ENCODE assay signal across 8 cellular contexts in the genomic region with DNA sequence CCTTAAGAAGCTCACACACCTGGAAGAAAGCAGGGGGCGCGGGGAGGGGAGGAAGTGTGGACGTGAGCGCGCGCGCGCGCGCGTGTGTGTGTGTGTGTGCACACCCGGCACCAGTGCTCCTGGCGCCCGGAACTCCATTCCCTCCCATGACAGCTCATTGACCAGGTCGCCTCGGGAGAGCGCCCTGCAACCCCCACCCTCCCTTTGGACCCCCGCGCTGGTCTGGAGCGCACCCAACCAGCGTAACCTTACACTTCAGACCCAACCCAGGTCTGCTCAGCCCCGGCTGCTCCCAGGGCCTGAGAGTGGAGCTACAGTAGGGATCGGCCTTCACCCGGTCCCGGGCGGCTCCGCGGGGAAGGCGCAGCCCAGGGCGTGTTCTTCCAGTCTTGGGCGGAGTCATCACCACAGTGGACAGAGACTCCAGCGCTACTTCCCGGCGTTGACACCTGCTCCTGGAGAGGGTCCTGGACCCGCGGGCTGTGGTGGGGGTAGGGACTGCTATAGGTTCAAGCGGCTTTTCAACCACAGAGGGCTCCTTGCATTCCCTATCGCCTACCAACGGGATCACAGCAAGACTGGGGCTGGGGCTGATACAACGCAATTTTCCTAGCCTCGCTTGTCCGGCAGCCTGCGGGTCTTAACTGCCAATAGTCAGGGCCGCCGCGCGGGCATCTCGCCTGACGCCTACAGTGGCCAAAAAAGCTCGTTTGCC. TPM values are rescaled to one million over a fixed set of nuclear protein-coding genes. Genes with fewer than 3 reads are reported as not detected.
DNase-seq lines count a peak whose midpoint lies in the region; ATAC-seq lines count a peak whose summit lies in the region.

No MANE protein-coding gene starts in this region.

- H3K9me3 ChIP-seq in CD8-positive, alpha-beta memory T cell (ENCODE audit: low read length), result no peaks in the 10 kb centered on the region

- H3K36me3 ChIP-seq in CD8-positive, alpha-beta memory T cell (ENCODE audit: insufficient read depth, low read length), result no peaks in the 10 kb centered on the region

- POLR2A ChIA-PET in CD8-positive, alpha-beta memory T cell (lab: Charles Lee), result no interaction called here
- POLR2A ChIA-PET in activated CD4-positive, alpha-beta memory T cell treated with anti-CD3 and anti-CD28 coated beads for 36 hours (lab: Charles Lee), result no interaction called here

- DNase-seq in CD8-positive, alpha-beta memory T cell, result no peak
- peak; percentile 21 for DNase-seq in HT-29 (ENCODE audit: low spot score)
- DNase-seq in activated CD4-positive, alpha-beta memory T cell treated with anti-CD3 and anti-CD28 coated beads for 36 hours, result no peak
- peak; percentile 65 for DNase-seq in Right ventricle myocardium superior
- peak; percentile 87 for DNase-seq in posterior vena cava (ENCODE audit: low spot score)
- no peak for DNase-seq in GOT3 (lab: John Stamatoyannopoulos, UW)
- DNase-seq in kidney glomerular epithelial cell (lab: John Stamatoyannopoulos, UW), result no peak

- no peaks in the 10 kb centered on the region for H3K9me3 Mint-ChIP-seq in CD8-positive, alpha-beta memory T cell
- no peaks in the 10 kb centered on the region for H3K9me3 Mint-ChIP-seq in activated CD4-positive, alpha-beta memory T cell treated with anti-CD3 and anti-CD28 coated beads for 36 hours

- intact Hi-C loops in activated CD4-positive, alpha-beta memory T cell treated with anti-CD3 and anti-CD28 coated beads for 36 hours (cut with micrococcal nuclease), result loop anchor here (5.0 to 10.0 kb wide), 3 partner anchors 167 to 446 kb away; a partner anchor contains a TSS
- intact Hi-C loops in Right ventricle myocardium superior (cut with DNase I) (loop anchor here (5.0 kb wide), 3 partner anchors 38 to 218 kb away; no protein-coding TSS in a partner anchor), posterior vena cava (cut with DNase I) (loop anchor here (5.0 to 10.0 kb wide), 2 partner anchors 162 to 586 kb away; no protein-coding TSS in a partner anchor)

- H3K4me3 ChIP-seq in CD8-positive, alpha-beta memory T cell (ENCODE audit: low read length), result peak overlapping the region; percentile 12

- ATAC-seq in Right ventricle myocardium superior (ENCODE audit: poor library complexity) (peak; percentile 63), HG03565 (IDR thresholded peaks at IDR 0.05; ENCODE audit: unreplicated experiment) (no peak)

- H3K4me3 Mint-ChIP-seq in CD8-positive, alpha-beta memory T cell, result peak overlapping the region in 4 of 7 donors; percentile 15 to 44 (median 31)
- H3K4me3 Mint-ChIP-seq in activated CD4-positive, alpha-beta memory T cell treated with anti-CD3 and anti-CD28 coated beads for 36 hours, result peak overlapping the region; percentile 67

- peaks cover 9% of the 10 kb centered on the region for H3K27me3 ChIP-seq in CD8-positive, alpha-beta memory T cell (ENCODE audit: insufficient read depth, low read length, poor library complexity, severe bottlenecking)

- H3K36me3 Mint-ChIP-seq in CD8-positive, alpha-beta memory T cell, result no peaks in the 10 kb centered on the region
- H3K36me3 Mint-ChIP-seq in activated CD4-positive, alpha-beta memory T cell treated with anti-CD3 and anti-CD28 coated beads for 36 hours, result no peaks in the 10 kb centered on the region

- H3K4me1 ChIP-seq in CD8-positive, alpha-beta memory T cell (ENCODE audit: insufficient read depth, low read length), result no peaks in the 10 kb centered on the region

- H3K27ac Mint-ChIP-seq in CD8-positive, alpha-beta memory T cell, result no peak overlapping the region
- H3K27ac Mint-ChIP-seq in activated CD4-positive, alpha-beta memory T cell treated with anti-CD3 and anti-CD28 coated beads for 36 hours, result no peak overlapping the region

- H3K4me1 Mint-ChIP-seq in CD8-positive, alpha-beta memory T cell, result peaks cover 0 to 18% (median 7%) of the 10 kb centered on the region in 3 donors
- peaks cover 3% of the 10 kb centered on the region for H3K4me1 Mint-ChIP-seq in activated CD4-positive, alpha-beta memory T cell treated with anti-CD3 and anti-CD28 coated beads for 36 hours (ENCODE audit: low read depth)

- H3K27me3 Mint-ChIP-seq in CD8-positive, alpha-beta memory T cell, result peaks cover 20 to 57% of the 10 kb centered on the region in 2 donors
- peaks cover 51% of the 10 kb centered on the region for H3K27me3 Mint-ChIP-seq in activated CD4-positive, alpha-beta memory T cell treated with anti-CD3 and anti-CD28 coated beads for 36 hours

- CTCF ChIA-PET in CD8-positive, alpha-beta memory T cell (lab: Charles Lee), result no interaction called here
- CTCF ChIA-PET in activated CD4-positive, alpha-beta memory T cell treated with anti-CD3 and anti-CD28 coated beads for 36 hours (lab: Charles Lee), result interaction anchor here (0.7 kb wide), 1 partner anchor 208 kb away, joined by 3 read pairs; no protein-coding TSS in a partner anchor

- H3K27ac ChIP-seq in CD8-positive, alpha-beta memory T cell (ENCODE audit: low read depth, low read length), result no peak overlapping the region

RNA-seq across cellular contexts. Expression of a gene that starts 1.4 kb away (rescaled TPM):
- 1 to 10 TPM; 1.3 TPM for total RNA-seq in CD8-positive, alpha-beta memory T cell
- polyA plus RNA-seq in CD8-positive, alpha-beta memory T cell, result not detected
- total RNA-seq in HT-29 (2014; rRNA removed; shearing (Covaris generic)), result 0.18 and 0.44 TPM in 2 replicates
- 1 to 10 TPM; 2.4 to 2.7 TPM for total RNA-seq in activated CD4-positive, alpha-beta memory T cell treated with anti-CD3 and anti-CD28 coated beads for 36 hours
- total RNA-seq in Right ventricle myocardium superior (24.5 TPM), posterior vena cava (10 to 100 TPM; 21.4 to 28.0 TPM)

Comparison
In these comparisons a context has a peak if more than half of its experiments do, and no peak if none do; other contexts are left out.
1. DNase-seq: peak in HT-29 (single experiment), Right ventricle myocardium superior (single experiment) and posterior vena cava (single experiment); none in CD8-positive, alpha-beta memory T cell (0 of 5), activated CD4-positive, alpha-beta memory T cell treated with anti-CD3 and anti-CD28 coated beads for 36 hours (single experiment), GOT3 (single experiment) and kidney glomerular epithelial cell (single experiment).